17 cellular contexts compared by ENCODE assay signal in genomic region chr13:30370146-30370545, GRCh38. TPM values are rescaled to one million over a fixed set of nuclear protein-coding genes. Genes with fewer than 3 reads are reported as not detected.
DNase-seq lines count a peak whose midpoint lies in the region; ATAC-seq and TF ChIP-seq lines count a peak whose summit lies in the region.
"Had no signal": no experiment of that assay in that cellular context is flagged by ENCODE, and none has a peak within 500 bp of the region (broad histone marks: within the 10 kb centered on the region; RNA-seq: fewer than 3 reads in every experiment).

No MANE protein-coding gene starts in this region.

- CTCF ChIA-PET in activated CD4-positive, alpha-beta memory T cell treated with anti-CD3 and anti-CD28 coated beads for 36 hours (lab: Charles Lee) = no interaction called here

- H3K9ac ChIP-seq in DND-41 (ENCODE audit: low read depth, low read length) = no peak overlapping the region

- H4K20me1 ChIP-seq in DND-41 (ENCODE audit: insufficient read depth, low read length) = no peaks in the 10 kb centered on the region

- no peak overlapping the region for H3K4me2 ChIP-seq in DND-41 (ENCODE audit: insufficient read depth, low read length)

- no peaks in the 10 kb centered on the region for H3K27me3 ChIP-seq in CD4-positive, CD25-positive, alpha-beta regulatory T cell (ENCODE audit: control insufficient read depth, insufficient read depth, low read length)
- H3K27me3 ChIP-seq in DND-41 (ENCODE audit: insufficient read depth, low read length, poor library complexity) = no peaks in the 10 kb centered on the region
- no peaks in the 10 kb centered on the region for H3K27me3 ChIP-seq in HAP-1 (ENCODE audit: low read depth)
- H3K27me3 ChIP-seq: BE2C, pancreas had no signal

- peak overlapping the region; percentile 85 for H3K27ac ChIP-seq in CD4-positive, CD25-positive, alpha-beta regulatory T cell (ENCODE audit: insufficient read depth, low read length, poor library complexity, severe bottlenecking)
- peak overlapping the region; percentile 93 for H3K27ac ChIP-seq in DND-41 (ENCODE audit: low read length)
- H3K27ac ChIP-seq: pancreas had no signal

- peaks cover 5% of the 10 kb centered on the region for H3K27me3 Mint-ChIP-seq in CD4-positive, CD25-positive, alpha-beta regulatory T cell
- no peaks in the 10 kb centered on the region for H3K27me3 Mint-ChIP-seq in activated CD4-positive, alpha-beta memory T cell treated with anti-CD3 and anti-CD28 coated beads for 36 hours
- no peaks in the 10 kb centered on the region for H3K27me3 Mint-ChIP-seq in memory B cell

- peaks cover 42% of the 10 kb centered on the region for H3K36me3 Mint-ChIP-seq in CD4-positive, CD25-positive, alpha-beta regulatory T cell
- H3K36me3 Mint-ChIP-seq in activated CD4-positive, alpha-beta memory T cell treated with anti-CD3 and anti-CD28 coated beads for 36 hours = peaks cover 33% of the 10 kb centered on the region
- H3K36me3 Mint-ChIP-seq in memory B cell = peaks cover 24% of the 10 kb centered on the region

- H3K9me3 Mint-ChIP-seq in CD4-positive, CD25-positive, alpha-beta regulatory T cell = peaks cover 0 to 1% (median 0%) of the 10 kb centered on the region in 7 donors
- no peaks in the 10 kb centered on the region for H3K9me3 Mint-ChIP-seq in activated CD4-positive, alpha-beta memory T cell treated with anti-CD3 and anti-CD28 coated beads for 36 hours
- H3K9me3 Mint-ChIP-seq in memory B cell = no peaks in the 10 kb centered on the region
- H3K9me3 Mint-ChIP-seq: HFFc6 had no signal

- H3K36me3 ChIP-seq in CD4-positive, CD25-positive, alpha-beta regulatory T cell (ENCODE audit: control insufficient read depth, insufficient read depth, low read length) = peaks cover 44% of the 10 kb centered on the region
- H3K36me3 ChIP-seq in DND-41 (ENCODE audit: insufficient read depth, low read length) (peaks cover 32% of the 10 kb centered on the region), HAP-1 (replicated peaks) (no peaks in the 10 kb centered on the region)
- H3K36me3 ChIP-seq: BE2C, pancreas had no signal

- H3K4me3 Mint-ChIP-seq in CD4-positive, CD25-positive, alpha-beta regulatory T cell = peak overlapping the region; percentile 46 to 80 (median 70)
- no peak overlapping the region for H3K4me3 Mint-ChIP-seq in activated CD4-positive, alpha-beta memory T cell treated with anti-CD3 and anti-CD28 coated beads for 36 hours
- H3K4me3 Mint-ChIP-seq in memory B cell = peak overlapping the region; percentile 42
- H3K4me3 Mint-ChIP-seq: HFFc6 had no signal

- peak overlapping the region; percentile 83 to 99 (median 94) for H3K27ac Mint-ChIP-seq in CD4-positive, CD25-positive, alpha-beta regulatory T cell
- H3K27ac Mint-ChIP-seq in activated CD4-positive, alpha-beta memory T cell treated with anti-CD3 and anti-CD28 coated beads for 36 hours = peak overlapping the region; percentile 77
- peak overlapping the region; percentile 98 for H3K27ac Mint-ChIP-seq in memory B cell
- H3K27ac Mint-ChIP-seq: HFFc6 had no signal

- peaks cover 67% of the 10 kb centered on the region for H3K4me1 ChIP-seq in CD4-positive, CD25-positive, alpha-beta regulatory T cell (ENCODE audit: control insufficient read depth, insufficient read depth, low read length, poor library complexity, severe bottlenecking)
- peaks cover 73% of the 10 kb centered on the region for H3K4me1 ChIP-seq in DND-41 (ENCODE audit: insufficient read depth, low read length)
- no peaks in the 10 kb centered on the region for H3K4me1 ChIP-seq in HAP-1

- no peak for TF ChIP-seq CTCF in DND-41 (IDR thresholded peaks at IDR 0.05; ENCODE audit: borderline replicate concordance, extremely low read depth, low read length, poor library complexity, severe bottlenecking)

- H3K4me1 Mint-ChIP-seq in CD4-positive, CD25-positive, alpha-beta regulatory T cell = peaks cover 14 to 77% (median 63%) of the 10 kb centered on the region in 4 donors
- H3K4me1 Mint-ChIP-seq in activated CD4-positive, alpha-beta memory T cell treated with anti-CD3 and anti-CD28 coated beads for 36 hours (ENCODE audit: low read depth) = peaks cover 65% of the 10 kb centered on the region
- H3K4me1 Mint-ChIP-seq in memory B cell = peaks cover 49% of the 10 kb centered on the region

- in situ Hi-C loops in HAP-1 (cut with MboI; ENCODE audit: low sequenced_read_pairs) = no loop called here

- no peak for DNase-seq in CD4-positive, CD25-positive, alpha-beta regulatory T cell
- no peak for DNase-seq in DND-41
- no peak for DNase-seq in activated CD4-positive, alpha-beta memory T cell treated with anti-CD3 and anti-CD28 coated beads for 36 hours
- no peak for DNase-seq in memory B cell (ENCODE audit: low spot score in 2 of 2)
- no peak for DNase-seq in HAP-1 (ENCODE audit: low spot score in 2 of 2)
- no peak for DNase-seq in NOMO-1 treated with dmso at 0.1 percent for 144 hours (lab: John Stamatoyannopoulos, UW; ENCODE audit: unreplicated experiment)
- no peak for DNase-seq in A172 (ENCODE audit: low spot score)
- DNase-seq: activated gamma-delta T cell treated with Interleukin-2 at 50 U/mL for 16 hours, BE2C, HFFc6, islet precursor cell, NCI-H1436 treated with DMSO at 0.1 percent for 48 hours, NCI-H2171 treated with DMSO at 0.1 percent for 48 hours, NCI-H748 treated with DMSO at 0.1 percent for 48 hours, pancreas had no signal

- H3K79me2 ChIP-seq in DND-41 (ENCODE audit: insufficient read depth, low read length) = peaks cover 16% of the 10 kb centered on the region

- no peaks in the 10 kb centered on the region for H3K9me3 ChIP-seq in CD4-positive, CD25-positive, alpha-beta regulatory T cell (ENCODE audit: control insufficient read depth in 2 of 2, low read length in 2 of 2)
- no peaks in the 10 kb centered on the region for H3K9me3 ChIP-seq in DND-41 (ENCODE audit: insufficient read depth, low read length, severe bottlenecking)
- H3K9me3 ChIP-seq in HAP-1 = no peaks in the 10 kb centered on the region
- H3K9me3 ChIP-seq: BE2C, pancreas had no signal

- no peak for ATAC-seq in CD4-positive, CD25-positive, alpha-beta regulatory T cell (ENCODE audit: low read depth in 2 of 2)
- ATAC-seq in DND-41 (ENCODE audit: insufficient read depth, low read depth) (no peak), memory B cell (ENCODE audit: low read depth) (no peak)
- ATAC-seq: Panc1, pancreas had no signal

- H3K4me3 ChIP-seq in CD4-positive, CD25-positive, alpha-beta regulatory T cell (ENCODE audit: low read depth, low read length) = peak overlapping the region; percentile 85
- H3K4me3 ChIP-seq in DND-41 (ENCODE audit: low read depth in 1 of 2, low read length in 2 of 2) = no peak overlapping the region
- no peak overlapping the region for H3K4me3 ChIP-seq in HAP-1
- H3K4me3 ChIP-seq: lung, pancreas had no signal

- no peak overlapping the region for H2AFZ ChIP-seq in DND-41 (ENCODE audit: low read depth, low read length)

- POLR2A ChIA-PET in activated CD4-positive, alpha-beta memory T cell treated with anti-CD3 and anti-CD28 coated beads for 36 hours (lab: Charles Lee) = interaction anchor here (1.3 kb wide), 1 partner anchor 25 kb away, joined by 4 read pairs; no protein-coding TSS in a partner anchor

- intact Hi-C loops in activated CD4-positive, alpha-beta memory T cell treated with anti-CD3 and anti-CD28 coated beads for 36 hours (cut with micrococcal nuclease) = loop anchor here (5.0 to 10.0 kb wide), 2 partner anchors 425 to 433 kb away; no protein-coding TSS in a partner anchor

RNA-seq across cellular contexts. Expression of gene UBE2L5, which starts 52.1 kb away (rescaled TPM):
- not detected for total RNA-seq in CD4-positive, CD25-positive, alpha-beta regulatory T cell
- not detected for polyA plus RNA-seq in CD4-positive, CD25-positive, alpha-beta regulatory T cell
- total RNA-seq in activated CD4-positive, alpha-beta memory T cell treated with anti-CD3 and anti-CD28 coated beads for 36 hours = not detected
- not detected in 2 replicates for total RNA-seq in A172 (2014; rRNA removed; shearing (Covaris generic))
- total RNA-seq: lung, pancreas had no signal
